Comparison of ENCODE assay signal across 10 cellular contexts in genomic region chr18:805008-805754, GRCh38. TPM values are rescaled to one million over a fixed set of nuclear protein-coding genes. Genes with fewer than 3 reads are reported as not detected.
DNase-seq lines count a peak whose midpoint lies in the region; ATAC-seq and TF ChIP-seq lines count a peak whose summit lies in the region.
"Had no signal": no experiment of that assay in that cellular context is flagged by ENCODE, and none has a peak within 500 bp of the region (broad histone marks: within the 10 kb centered on the region; RNA-seq: fewer than 3 reads in every experiment).

No MANE protein-coding gene starts in this region.

- H3K27ac ChIP-seq in Panc1 (ENCODE audit: low read length): peak overlapping the region; percentile 73
- H3K27ac ChIP-seq in naive thymus-derived CD4-positive, alpha-beta T cell (ENCODE audit: low read depth, low read length): peak overlapping the region; percentile 26
- H3K27ac ChIP-seq: SJSA1 had no signal

- no peaks in the 10 kb centered on the region for H3K27me3 ChIP-seq in Panc1 (ENCODE audit: control insufficient read depth, insufficient read depth, low read length)
- H3K27me3 ChIP-seq in naive thymus-derived CD4-positive, alpha-beta T cell (ENCODE audit: control insufficient read depth in 2 of 2, insufficient read depth in 2 of 2, low read length in 2 of 2): no peaks in the 10 kb centered on the region
- H3K27me3 ChIP-seq: sigmoid colon, SJSA1 had no signal

- peaks cover 0 to 5% (median 0%) of the 10 kb centered on the region in 5 donors for H3K27me3 Mint-ChIP-seq in naive thymus-derived CD4-positive, alpha-beta T cell

- H3K4me3 ChIP-seq in Panc1 (ENCODE audit: low read depth in 2 of 2, low read length in 2 of 2): no peak overlapping the region
- H3K4me3 ChIP-seq in naive thymus-derived CD4-positive, alpha-beta T cell (ENCODE audit: low read length): peak overlapping the region; percentile 24
- H3K4me3 ChIP-seq: SJSA1 had no signal

- no peaks in the 10 kb centered on the region for H3K9me3 Mint-ChIP-seq in naive thymus-derived CD4-positive, alpha-beta T cell

- peaks cover 0 to 9% (median 0%) of the 10 kb centered on the region in 5 donors for H3K36me3 Mint-ChIP-seq in naive thymus-derived CD4-positive, alpha-beta T cell

- ATAC-seq in GM18858 (IDR thresholded peaks at IDR 0.05; ENCODE audit: unreplicated experiment) (peak; percentile 27), GM21619 (IDR thresholded peaks at IDR 0.05; ENCODE audit: unreplicated experiment) (peak; percentile 44), Panc1 (no peak)
- ATAC-seq in naive thymus-derived CD4-positive, alpha-beta T cell: peak; percentile 46

- in situ Hi-C loops in Panc1 (cut with HindIII; ENCODE audit: low pct_unique_long_range_greater_than_20kb, low sequenced_read_pairs): no loop called here

- POLR2A ChIA-PET in Panc1 (lab: Charles Lee): no interaction called here
- POLR2A ChIA-PET in naive thymus-derived CD4-positive, alpha-beta T cell (lab: Charles Lee): interaction anchor here (1.9 kb wide), 1 partner anchor 25 kb away, joined by 5 read pairs; no protein-coding TSS in a partner anchor

- peak overlapping the region; percentile 60 to 85 (median 78) for H3K4me3 Mint-ChIP-seq in naive thymus-derived CD4-positive, alpha-beta T cell

- intact Hi-C loops in Panc1 (cut with micrococcal nuclease; ENCODE audit: unreplicated experiment): no loop called here
- intact Hi-C loops in naive thymus-derived CD4-positive, alpha-beta T cell (cut with micrococcal nuclease): loop anchor here in 1 of 2 donors (2.0 kb wide), 1 partner anchor 16 kb away; no protein-coding TSS in a partner anchor

- DNase-seq in Panc1 (ENCODE audit: low read depth, low spot score) (no peak), SW480 (ENCODE audit: low spot score) (no peak), NCI-H1694 treated with DMSO at 0.1 percent for 48 hours (lab: John Stamatoyannopoulos, UW) (no peak), SHP77 (lab: John Stamatoyannopoulos, UW) (no peak), NCI-H510A (lab: John Stamatoyannopoulos, UW) (no peak)
- no peak for DNase-seq in naive thymus-derived CD4-positive, alpha-beta T cell
- DNase-seq: sigmoid colon had no signal

- CTCF ChIA-PET in Panc1 (lab: Charles Lee): interaction anchor here (0.6 kb wide), 1 partner anchor 64 kb away, joined by 3 read pairs; no protein-coding TSS in a partner anchor
- CTCF ChIA-PET in naive thymus-derived CD4-positive, alpha-beta T cell (lab: Charles Lee): no interaction called here

- H3K4me1 ChIP-seq in Panc1 (ENCODE audit: control insufficient read depth, insufficient read depth, low read length): peaks cover 34% of the 10 kb centered on the region
- H3K4me1 ChIP-seq in naive thymus-derived CD4-positive, alpha-beta T cell (ENCODE audit: control insufficient read depth in 2 of 2, insufficient read depth in 2 of 2, low read length in 2 of 2): peaks cover 13 to 28% of the 10 kb centered on the region in 2 donors

- H3K36me3 ChIP-seq in Panc1 (ENCODE audit: control insufficient read depth, insufficient read depth, low read length): no peaks in the 10 kb centered on the region
- no peaks in the 10 kb centered on the region for H3K36me3 ChIP-seq in naive thymus-derived CD4-positive, alpha-beta T cell (ENCODE audit: control insufficient read depth in 2 of 3, insufficient read depth in 3 of 3, low read length in 3 of 3)
- H3K36me3 ChIP-seq: sigmoid colon, SJSA1 had no signal

- H3K9me3 ChIP-seq in Panc1 (ENCODE audit: control insufficient read depth, insufficient read depth, low read depth, low read length): no peaks in the 10 kb centered on the region
- no peaks in the 10 kb centered on the region for H3K9me3 ChIP-seq in naive thymus-derived CD4-positive, alpha-beta T cell (ENCODE audit: control insufficient read depth in 2 of 3, low read length in 3 of 3)
- H3K9me3 ChIP-seq: sigmoid colon, SJSA1 had no signal

- H3K4me1 Mint-ChIP-seq in naive thymus-derived CD4-positive, alpha-beta T cell: peaks cover 38 to 88% (median 80%) of the 10 kb centered on the region in 7 donors

- TF ChIP-seq CTCF in Panc1 (IDR thresholded peaks at IDR 0.05): no peak

- no TSS peak for BruUV-seq in Panc1 (replicated peaks; lab: Mats Ljungman, UMichigan)

- H3K27ac Mint-ChIP-seq in naive thymus-derived CD4-positive, alpha-beta T cell: peak overlapping the region in 8 of 9 donors; percentile 5 to 81 (median 58)

RNA-seq across cellular contexts. Expression of gene YES1, which starts 6.9 kb away (rescaled TPM):
- 91.6 TPM for total RNA-seq in Panc1 (2021; ENCODE audit: unreplicated experiment)
- 37.8 TPM for polyA plus RNA-seq in Panc1 (2012; ENCODE audit: insufficient read length)
- total RNA-seq in naive thymus-derived CD4-positive, alpha-beta T cell: 10 to 100 TPM; 14.2 to 15.8 (median 14.8) TPM
- polyA plus RNA-seq in naive thymus-derived CD4-positive, alpha-beta T cell: 1 to 10 TPM in 1 of 2 donors, under 1 TPM in 1; 0.66 to 4.1 TPM
